Comparison of ENCODE assay signal across 9 cellular contexts in genomic region chr13:75762967-75763366, GRCh38.
DNase-seq lines count a peak whose midpoint lies in the region; ATAC-seq, FAIRE-seq and TF ChIP-seq lines count a peak whose summit lies in the region.
"Had no signal": no experiment of that assay in that cellular context is flagged by ENCODE, and none has a peak within 500 bp of the region (broad histone marks: within the 10 kb centered on the region; RNA-seq: fewer than 3 reads in every experiment).

No MANE protein-coding gene starts in this region.

- H3K9me3 ChIP-seq in kidney (ENCODE audit: control insufficient read depth in 1 of 2, low read length in 2 of 2) (no peaks in the 10 kb centered on the region), tibial nerve (no peaks in the 10 kb centered on the region)

- ATAC-seq in T-cell (replicated peaks in 1 of 4) (no peak), HG03439 (IDR thresholded peaks at IDR 0.05; ENCODE audit: unreplicated experiment) (no peak)

- H3K4me1 ChIP-seq in kidney (ENCODE audit: control insufficient read depth in 1 of 2, insufficient read depth in 1 of 2, low read depth in 1 of 2, low read length in 2 of 2) (peaks cover 7 to 34% of the 10 kb centered on the region in 2 donors), tibial nerve (peaks cover 0 to 22% (median 0%) of the 10 kb centered on the region in 4 donors)

- WGBS in tibial nerve, 2 donors: 77 to 79% methylated on average over 2 of the region's 2 CpGs

- H3K36me3 Mint-ChIP-seq in activated T-cell treated with anti-CD3 and anti-CD28 coated beads, Interleukin-2, amount 50 U/mL, for 24 hours (ENCODE audit: low read depth): peaks cover 4% of the 10 kb centered on the region
- H3K36me3 Mint-ChIP-seq in T-cell: peaks cover 6% of the 10 kb centered on the region

- no peak for TF ChIP-seq CTCF in kidney (IDR thresholded peaks at IDR 0.05; ENCODE audit: borderline replicate concordance, extremely low read depth, insufficient read depth)
- no peak for TF ChIP-seq CTCF in tibial nerve (IDR thresholded peaks at IDR 0.05)

- no peaks in the 10 kb centered on the region for H3K36me3 ChIP-seq in kidney (ENCODE audit: control insufficient read depth in 1 of 2, insufficient read depth in 2 of 2, low read length in 2 of 2)
- no peaks in the 10 kb centered on the region for H3K36me3 ChIP-seq in tibial nerve

- H3K4me3 Mint-ChIP-seq in activated T-cell treated with anti-CD3 and anti-CD28 coated beads, Interleukin-2, amount 50 U/mL, for 24 hours: peak overlapping the region; percentile 66
- H3K4me3 Mint-ChIP-seq in T-cell: peak overlapping the region; percentile 77 to 79 (median 79)

- H3K27ac Mint-ChIP-seq in activated T-cell treated with anti-CD3 and anti-CD28 coated beads, Interleukin-2, amount 50 U/mL, for 24 hours: peak overlapping the region; percentile 93
- H3K27ac Mint-ChIP-seq in T-cell: peak overlapping the region; percentile 96 to 98

- DNase-seq in activated T-cell treated with anti-CD3 and anti-CD28 coated beads, Interleukin-2, amount 50 U/mL, for 24 hours: no peak
- DNase-seq in activated T-cell treated with anti-CD3 and anti-CD28 coated beads, Interleukin-2, amount 50 U/mL, for 48 hours: no peak
- DNase-seq in T-cell (no peak), kidney (no peak), tibial nerve (ENCODE audit: low spot score in 2 of 2) (no peak), AG08396 (ENCODE audit: low spot score) (no peak), posterior vena cava (ENCODE audit: low spot score) (no peak)
- DNase-seq: kidney glomerular epithelial cell had no signal

- intact Hi-C loops in kidney (cut with DNase I): no loop called here
- intact Hi-C loops in posterior vena cava (cut with DNase I): no loop called here

- H3K4me3 ChIP-seq in kidney (ENCODE audit: low read length in 2 of 2): peak overlapping the region; percentile 48 to 63
- peak overlapping the region in 3 of 4 donors; percentile 22 to 40 (median 22) for H3K4me3 ChIP-seq in tibial nerve

- CTCF ChIA-PET in T-cell (lab: Charles Lee): interaction anchor here (1.0 to 3.5 kb wide), 3 partner anchors 40 to 107 kb away, joined by 3 to 14 read pairs (median 4); no protein-coding TSS in a partner anchor

- TF ChIP-seq EP300 in tibial nerve (IDR thresholded peaks at IDR 0.05): no peak

- H3K9ac ChIP-seq in kidney (ENCODE audit: low read length in 2 of 2): peak overlapping the region in 1 of 2 donors; percentile 72

- no peak for TF ChIP-seq POLR2A in tibial nerve (IDR thresholded peaks at IDR 0.05)

- H3K27me3 ChIP-seq in tibial nerve: no peaks in the 10 kb centered on the region

- H3K27me3 Mint-ChIP-seq in activated T-cell treated with anti-CD3 and anti-CD28 coated beads, Interleukin-2, amount 50 U/mL, for 24 hours: no peaks in the 10 kb centered on the region
- H3K27me3 Mint-ChIP-seq in T-cell: no peaks in the 10 kb centered on the region

- peaks cover 81% of the 10 kb centered on the region for H3K4me1 Mint-ChIP-seq in activated T-cell treated with anti-CD3 and anti-CD28 coated beads, Interleukin-2, amount 50 U/mL, for 24 hours (ENCODE audit: low read depth)
- H3K4me1 Mint-ChIP-seq in T-cell: peaks cover 70 to 73% (median 72%) of the 10 kb centered on the region in 3 donors

- H3K9me3 Mint-ChIP-seq in activated T-cell treated with anti-CD3 and anti-CD28 coated beads, Interleukin-2, amount 50 U/mL, for 24 hours: peaks cover 5% of the 10 kb centered on the region
- H3K9me3 Mint-ChIP-seq in T-cell: no peaks in the 10 kb centered on the region

- H3K27ac ChIP-seq in kidney (ENCODE audit: low read depth in 2 of 2, low read length in 2 of 2) (peak overlapping the region; percentile 40 to 71), tibial nerve (peak overlapping the region in 3 of 4 donors; percentile 58 to 79 (median 73))

- POLR2A ChIA-PET in T-cell (lab: Charles Lee): interaction anchor here in 1 of 2 donors (0.6 kb wide), 1 partner anchor 71 kb away, joined by 6 read pairs; no protein-coding TSS in a partner anchor

- FAIRE-seq in kidney (lab: Jason Lieb, UNC): no peak
